In the genomic region with DNA sequence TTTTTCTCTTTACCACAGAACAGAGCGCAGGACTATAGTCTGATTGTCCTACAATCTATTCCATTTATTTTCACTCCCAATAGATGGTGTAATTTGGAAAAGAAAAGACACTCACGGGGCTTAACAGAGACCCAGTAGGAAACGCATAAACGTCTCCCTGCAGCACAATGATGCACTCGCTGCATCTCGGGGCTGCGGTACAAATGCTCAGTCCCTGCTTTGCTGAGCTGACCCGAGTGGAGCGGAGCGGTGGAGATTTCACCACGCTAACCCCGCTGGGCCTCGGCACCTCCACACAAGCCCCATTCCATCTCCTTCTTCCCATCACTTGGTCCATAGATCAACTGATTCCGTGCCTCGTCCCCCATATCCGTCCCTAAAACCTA, we compare ENCODE assay signal across 1 cellular context.
TF ChIP-seq lines count a peak whose summit lies in the region.

No MANE protein-coding gene starts in this region.

TF ChIP-seq in HepG2, 621 proteins besides CTCF, POLR2A, EP300 and RAD21 (continued from another document):
- TF ChIP-seq, protein P1, sequence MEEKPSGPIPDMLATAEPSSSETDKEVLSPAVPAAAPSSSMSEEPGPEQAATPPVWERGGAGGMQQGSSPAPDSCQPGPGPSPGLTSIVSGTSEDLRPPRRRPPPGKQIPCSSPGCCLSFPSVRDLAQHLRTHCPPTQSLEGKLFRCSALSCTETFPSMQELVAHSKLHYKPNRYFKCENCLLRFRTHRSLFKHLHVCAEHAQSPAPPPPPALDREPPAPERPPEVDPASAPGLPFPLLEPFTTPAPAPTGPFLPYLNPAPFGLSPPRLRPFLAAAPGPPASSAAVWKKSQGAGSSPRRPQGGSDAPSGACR (CRISPR knock-in tag; IDR thresholded peaks at IDR 0.05), result no peak
- TF ChIP-seq, protein P2, sequence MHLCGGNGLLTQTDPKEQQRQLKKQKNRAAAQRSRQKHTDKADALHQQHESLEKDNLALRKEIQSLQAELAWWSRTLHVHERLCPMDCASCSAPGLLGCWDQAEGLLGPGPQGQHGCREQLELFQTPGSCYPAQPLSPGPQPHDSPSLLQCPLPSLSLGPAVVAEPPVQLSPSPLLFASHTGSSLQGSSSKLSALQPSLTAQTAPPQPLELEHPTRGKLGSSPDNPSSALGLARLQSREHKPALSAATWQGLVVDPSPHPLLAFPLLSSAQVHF (CRISPR knock-in tag; IDR thresholded peaks at IDR 0.05), result no peak
- TF ChIP-seq TFDP2 (CRISPR knock-in tag; IDR thresholded peaks at IDR 0.05) (no peak), NFE2L2 (IDR thresholded peaks at IDR 0.05; ENCODE audit: low read length) (no peak), FOXK2 (IDR thresholded peaks at IDR 0.05) (no peak), PCBP1 (IDR thresholded peaks at IDR 0.05; ENCODE audit: borderline replicate concordance, low read depth, low read length) (no peak), WIZ (CRISPR knock-in tag; IDR thresholded peaks at IDR 0.05) (no peak), MED13 (CRISPR knock-in tag; IDR thresholded peaks at IDR 0.05) (no peak), JUND (CRISPR knock-in tag; IDR thresholded peaks at IDR 0.05) (no peak), MZF1 (CRISPR knock-in tag; IDR thresholded peaks at IDR 0.05; ENCODE audit: borderline replicate concordance) (no peak), USF2 (IDR thresholded peaks at IDR 0.05; ENCODE audit: low read depth, low read length) (no peak), USF2 (CRISPR knock-in tag; IDR thresholded peaks at IDR 0.05; ENCODE audit: borderline replicate concordance) (no peak), SMC3 (IDR thresholded peaks at IDR 0.05; ENCODE audit: low read length) (no peak), ZNF512 (CRISPR knock-in tag; IDR thresholded peaks at IDR 0.05) (no peak), HOXD1 (CRISPR knock-in tag; IDR thresholded peaks at IDR 0.05) (no peak), HHEX (CRISPR knock-in tag; IDR thresholded peaks at IDR 0.05) (no peak), GFI1 (CRISPR knock-in tag; IDR thresholded peaks at IDR 0.05; ENCODE audit: borderline replicate concordance) (no peak), ZNF251 (CRISPR knock-in tag; IDR thresholded peaks at IDR 0.05) (no peak)
- TF ChIP-seq, protein P3, sequence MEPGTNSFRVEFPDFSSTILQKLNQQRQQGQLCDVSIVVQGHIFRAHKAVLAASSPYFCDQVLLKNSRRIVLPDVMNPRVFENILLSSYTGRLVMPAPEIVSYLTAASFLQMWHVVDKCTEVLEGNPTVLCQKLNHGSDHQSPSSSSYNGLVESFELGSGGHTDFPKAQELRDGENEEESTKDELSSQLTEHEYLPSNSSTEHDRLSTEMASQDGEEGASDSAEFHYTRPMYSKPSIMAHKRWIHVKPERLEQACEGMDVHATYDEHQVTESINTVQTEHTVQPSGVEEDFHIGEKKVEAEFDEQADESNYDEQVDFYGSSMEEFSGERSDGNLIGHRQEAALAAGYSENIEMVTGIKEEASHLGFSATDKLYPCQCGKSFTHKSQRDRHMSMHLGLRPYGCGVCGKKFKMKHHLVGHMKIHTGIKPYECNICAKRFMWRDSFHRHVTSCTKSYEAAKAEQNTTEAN (CRISPR knock-in tag; conservative IDR thresholded peaks at IDR 0.05), result no peak
- TF ChIP-seq, protein P4, sequence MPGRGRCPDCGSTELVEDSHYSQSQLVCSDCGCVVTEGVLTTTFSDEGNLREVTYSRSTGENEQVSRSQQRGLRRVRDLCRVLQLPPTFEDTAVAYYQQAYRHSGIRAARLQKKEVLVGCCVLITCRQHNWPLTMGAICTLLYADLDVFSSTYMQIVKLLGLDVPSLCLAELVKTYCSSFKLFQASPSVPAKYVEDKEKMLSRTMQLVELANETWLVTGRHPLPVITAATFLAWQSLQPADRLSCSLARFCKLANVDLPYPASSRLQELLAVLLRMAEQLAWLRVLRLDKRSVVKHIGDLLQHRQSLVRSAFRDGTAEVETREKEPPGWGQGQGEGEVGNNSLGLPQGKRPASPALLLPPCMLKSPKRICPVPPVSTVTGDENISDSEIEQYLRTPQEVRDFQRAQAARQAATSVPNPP (CRISPR knock-in tag; IDR thresholded peaks at IDR 0.05), result no peak
TF ChIP-seq in HepG2: peak in this region for 0.
